In the genomic region with DNA sequence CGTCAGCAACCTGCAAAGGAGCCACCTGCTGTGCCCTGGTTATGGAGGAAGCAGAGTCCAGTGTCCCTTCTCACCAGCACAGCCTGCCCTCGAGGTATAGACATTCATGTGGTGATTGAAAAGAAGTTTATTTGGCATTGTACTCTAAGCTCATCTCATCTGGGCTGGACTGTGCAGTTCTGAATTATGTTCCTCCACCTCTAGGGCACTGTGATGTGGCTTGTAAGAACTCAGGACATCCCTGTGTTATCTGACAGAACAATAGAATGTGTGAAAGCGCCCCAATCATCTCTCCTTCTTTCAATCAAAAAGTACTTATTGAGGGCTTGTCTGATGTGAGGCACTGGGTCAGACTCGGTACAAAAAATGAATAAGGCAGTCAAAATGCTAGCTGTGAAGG, we compare ENCODE assay signal across 32 cellular contexts.
"Had no signal": no experiment of that assay in that cellular context is flagged by ENCODE, and none has a peak within 500 bp of the region (broad histone marks: within the 10 kb centered on the region; RNA-seq: fewer than 3 reads in every experiment).

No MANE protein-coding gene starts in this region.

- H3K36me3 ChIP-seq: Peyer's patch, WERI-Rb-1 had no signal

- H3K4me1 ChIP-seq: Peyer's patch had no signal

- H3K27ac ChIP-seq: Peyer's patch, RWPE1, WERI-Rb-1 had no signal

- ATAC-seq: activated CD8-positive, alpha-beta memory T cell treated with anti-CD3 and anti-CD28 coated beads, Interleukin-2, amount 10 ng/mL, durations not matched to agents 7 days and 5 days; activated naive CD8-positive, alpha-beta T cell treated with anti-CD3 and anti-CD28 coated beads, Interleukin-2, amount 50 U/mL, for 24 hours; PC-3 had no signal

- DNase-seq: activated CD4-positive, alpha-beta memory T cell treated with anti-CD3 and anti-CD28 coated beads, Interleukin-2, amount 10 ng/mL, durations not matched to agents 7 days and 5 days; activated CD4-positive, alpha-beta T cell treated with anti-CD3 and anti-CD28 coated beads for 1 hour; activated CD4-positive, alpha-beta T cell treated with anti-CD3 and anti-CD28 coated beads for 48 hours; activated CD4-positive, CD25-positive, alpha-beta regulatory T cell; activated CD8-positive, alpha-beta memory T cell treated with anti-CD3 and anti-CD28 coated beads for 24 hours; activated CD8-positive, alpha-beta memory T cell treated with anti-CD3 and anti-CD28 coated beads, Interleukin-2, amount 10 ng/mL, durations not matched to agents 7 days and 5 days; activated CD8-positive, alpha-beta memory T cell treated with anti-CD3 and anti-CD28 coated beads, Interleukin-2, amount 50 U/mL, for 48 hours; activated effector memory CD4-positive, alpha-beta T cell treated with Interleukin-2 at 50 U/mL for 16 hours; activated naive CD4-positive, alpha-beta T cell treated with anti-CD3 and anti-CD28 coated beads, Interleukin-2, amount 10 ng/mL, durations not matched to agents 7 days and 5 days; activated naive CD8-positive, alpha-beta T cell treated with anti-CD3 and anti-CD28 coated beads, Interleukin-2, amount 50 U/mL, for 24 hours; activated T-cell treated with anti-CD3 and anti-CD28 coated beads, Interleukin-2, amount 50 U/mL, for 48 hours; anterior cingulate cortex; caudate nucleus; cerebellar nuclear complex; NCI-H1105; NCI-H1436 treated with DMSO at 0.1 percent for 48 hours; NCI-H187 treated with DMSO at 0.1 percent for 48 hours; NCI-H2081; NCI-H345; NCI-H524 treated with DMSO at 0.1 percent for 48 hours; NCI-H82; NK-92 treated with Interleukin-12 subunit alpha and Interleukin-12 subunit beta, amount 100 ng/mL, for 24 hours; PC-3; Peyer's patch; Right ventricle myocardium superior; SW 1271; T-helper 1 cell; T-helper 2 cell; T1000; WERI-Rb-1 had no signal

- H3K4me3 ChIP-seq: Peyer's patch had no signal

- H3K27me3 ChIP-seq: Peyer's patch had no signal

- H3K9me3 ChIP-seq: Peyer's patch had no signal

- FAIRE-seq: bronchial epithelial cell had no signal
